8 cellular contexts compared by ENCODE assay signal in genomic region chr20:64255361-64256281, GRCh38. TPM values are rescaled to one million over a fixed set of nuclear protein-coding genes. Genes with fewer than 3 reads are reported as not detected.
A peak's percentile ranks its signal among the peaks of the same experiment; 100 is the strongest.
DNase-seq lines count a peak whose midpoint lies in the region; ATAC-seq and TF ChIP-seq lines count a peak whose summit lies in the region.

TSS of gene PCMTD2 (plus strand) at chr20:64255748. CDS start at chr20:64259966, 4,218 bp downstream.

- H3K27me3 Mint-ChIP-seq in activated B cell treated with CpG ODN at 0.5 μM for 24 hours = peaks cover 4% of the 10 kb centered on the region

- H3K4me3 ChIP-seq in A673 (ENCODE audit: low read depth, low read length, poor library complexity, severe bottlenecking) (peak within 1 kb of the TSS; percentile 93), cardiac fibroblast (replicated peaks in 1 of 2; ENCODE audit: low read depth in 2 of 2, low read length in 2 of 2) (peak within 1 kb of the TSS; percentile 79 to 83)

- CTCF ChIA-PET in A673 (lab: Charles Lee) = interaction anchor here (0.7 kb wide), 2 partner anchors 171 to 1033 kb away, joined by 4 to 6 read pairs; partner anchors contain the start of gene LKAAEAR1
- CTCF ChIA-PET in activated B cell treated with CpG ODN at 0.5 μM for 24 hours (lab: Charles Lee) = no interaction called here

- no TSS peak for BruUV-seq in A673 (replicated peaks; lab: Mats Ljungman, UMichigan)

- peaks cover 29% of the 10 kb centered on the region for H3K4me1 ChIP-seq in A673 (ENCODE audit: insufficient read depth, low read length, poor library complexity, severe bottlenecking)

- peaks cover 9% of the 10 kb centered on the region for H3K36me3 Mint-ChIP-seq in activated B cell treated with CpG ODN at 0.5 μM for 24 hours (ENCODE audit: low read depth)

- no peak for TF ChIP-seq CTCF in A673 (conservative IDR thresholded peaks at IDR 0.05; ENCODE audit: low read depth, low read length)
- TF ChIP-seq CTCF in activated B cell treated with CpG ODN at 0.5 μM for 24 hours (IDR thresholded peaks at IDR 0.05) = no peak
- no peak for TF ChIP-seq CTCF in cardiac fibroblast (IDR thresholded peaks at IDR 0.05; ENCODE audit: low read depth, low read length)

- H3K36me3 ChIP-seq in A673 (ENCODE audit: insufficient read depth, low read length, poor library complexity, severe bottlenecking) = no peaks in the 10 kb centered on the region

- H3K27ac Mint-ChIP-seq in activated B cell treated with CpG ODN at 0.5 μM for 24 hours = peak within 1 kb of the TSS; percentile 95

- intact Hi-C loops in A673 (cut with micrococcal nuclease; ENCODE audit: unreplicated experiment) = no loop called here
- intact Hi-C loops in activated B cell treated with CpG ODN at 0.5 μM for 24 hours (cut with micrococcal nuclease) = no loop called here

- H3K4me1 Mint-ChIP-seq in activated B cell treated with CpG ODN at 0.5 μM for 24 hours = peaks cover 54% of the 10 kb centered on the region

- peaks cover 10% of the 10 kb centered on the region for H3K27me3 ChIP-seq in A673 (replicated peaks; ENCODE audit: insufficient read depth, low read depth, low read length, poor library complexity)

- H3K27ac ChIP-seq in A673 (ENCODE audit: low read depth, low read length, poor library complexity, severe bottlenecking) = peak within 1 kb of the TSS; percentile 81

- peak within 1 kb of the TSS; percentile 94 for H3K4me3 Mint-ChIP-seq in activated B cell treated with CpG ODN at 0.5 μM for 24 hours

- DNase-seq in A673 (ENCODE audit: low spot score) (peak; percentile 90), NCI-H2196 treated with DMSO at 0.1 percent for 48 hours (lab: John Stamatoyannopoulos, UW; ENCODE audit: unreplicated experiment) (peak; percentile 78), activated B cell treated with CpG ODN at 0.5 μM for 24 hours (peak; percentile 95), cardiac fibroblast (ENCODE audit: low read depth in 2 of 2) (peak; percentile 84 to 87), inferior parietal cortex (ENCODE audit: extremely low spot score) (peak; percentile 85)
- DNase-seq in stimulated activated CD4-positive, alpha-beta T cell treated with anti-CD3 and anti-CD28 coated beads, Interleukin-12 subunit alpha, Interleukin-12 subunit beta, amount 100 ng/mL, for 24 hours (ENCODE audit: low read depth in 2 of 2) = peak; percentile 69 to 75

- POLR2A ChIA-PET in A673 (lab: Charles Lee; ENCODE audit: low non-redundant PET) (interaction anchor here (0.6 kb wide), 1 partner anchor 27 kb away, joined by 3 read pairs; no protein-coding TSS in a partner anchor), activated B cell treated with CpG ODN at 0.5 μM for 24 hours (lab: Charles Lee) (interaction anchor here (1.0 to 1.2 kb wide), 4 partner anchors 13 to 735 kb away, joined by 3 to 5 read pairs (median 4); partner anchors contain the start of genes LKAAEAR1, PPDPF and RGS19)

- H3K9me3 Mint-ChIP-seq in activated B cell treated with CpG ODN at 0.5 μM for 24 hours = no peaks in the 10 kb centered on the region

- ATAC-seq in GM18867 (IDR thresholded peaks at IDR 0.05; ENCODE audit: unreplicated experiment) = peak; percentile 82
- ATAC-seq in HG03103 (IDR thresholded peaks at IDR 0.05; ENCODE audit: low read depth, unreplicated experiment) = peak; percentile 66
- ATAC-seq in activated B cell treated with CpG ODN at 0.5 μM for 24 hours (ENCODE audit: low read depth) = peak; percentile 85

- no peaks in the 10 kb centered on the region for H3K9me3 ChIP-seq in A673 (ENCODE audit: low read depth, low read length, poor library complexity, severe bottlenecking)

RNA-seq across cellular contexts. Expression of gene PCMTD2, which starts in this region (rescaled TPM):
- total RNA-seq in A673 (2021) = 57.1 and 68.9 TPM in 2 replicates
- 46.7 and 53.4 TPM in 2 replicates for total RNA-seq in activated B cell treated with CpG ODN at 0.5 μM for 24 hours

Comparison
In these comparisons a context has a peak if more than half of its experiments do, and no peak if none do; other contexts are left out.
1. Peak in every context shown above with its lines: DNase-seq, ATAC-seq, H3K4me3 ChIP-seq and H3K27ac ChIP-seq.